8 cellular contexts compared by ENCODE assay signal in the genomic region with DNA sequence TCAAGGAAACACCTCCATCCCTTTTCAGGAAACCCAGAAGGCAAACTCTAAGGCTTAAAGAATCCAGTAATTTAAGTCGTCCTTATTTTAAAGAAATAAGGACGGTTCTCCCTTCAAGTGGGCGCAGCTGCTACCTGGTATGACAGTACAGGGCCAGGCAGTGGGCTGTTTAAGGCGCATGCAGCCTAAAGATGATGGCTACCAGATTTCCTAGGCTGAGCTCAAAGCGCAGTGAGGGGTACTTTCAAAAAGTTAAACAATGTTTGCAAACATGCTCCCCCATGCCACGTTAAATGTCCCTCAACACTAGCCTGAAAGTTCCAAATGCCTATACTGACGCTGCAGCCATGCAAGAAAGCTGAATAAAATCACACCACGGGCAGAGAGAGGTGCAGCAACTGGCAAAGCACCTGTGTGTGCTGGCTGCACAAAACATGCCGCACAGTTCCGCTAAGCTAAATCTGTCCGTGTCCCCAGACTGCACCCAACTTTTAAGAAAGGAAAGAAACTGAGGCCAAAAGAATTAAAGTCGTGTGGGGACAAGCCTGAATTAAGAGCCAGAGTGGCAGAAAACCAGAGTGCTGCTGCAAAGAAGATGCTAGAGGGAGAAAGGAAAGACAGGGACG. TPM values are rescaled to one million over a fixed set of nuclear protein-coding genes. Genes with fewer than 3 reads are reported as not detected.
DNase-seq lines count a peak whose midpoint lies in the region; ATAC-seq lines count a peak whose summit lies in the region.

No MANE protein-coding gene starts in this region.

- WGBS in mesodermal cell (ENCODE audit: insufficient coverage in 2 of 2), 2 experiments = 9 to 11% methylated on average over 9 to 11 of the region's 13 CpGs
- 4% methylated on average over 13 of the region's 13 CpGs for WGBS in urinary bladder

- peak overlapping the region; percentile 58 to 89 for H3K9ac ChIP-seq in duodenal mucosa (ENCODE audit: low read depth in 1 of 2, low read length in 2 of 2)

- ATAC-seq in GM18868 (IDR thresholded peaks at IDR 0.05; ENCODE audit: unreplicated experiment) (peak; percentile 31), HG03066 (IDR thresholded peaks at IDR 0.05; ENCODE audit: low read depth, unreplicated experiment) (peak; percentile 30)

- no peaks in the 10 kb centered on the region for H3K27me3 ChIP-seq in duodenal mucosa (ENCODE audit: control insufficient read depth in 1 of 2, insufficient read depth in 2 of 2, low read length in 2 of 2)

- DNase-seq in AG20443 (ENCODE audit: low spot score) (peak; percentile 11), SK-N-DZ (ENCODE audit: low spot score) (peak; percentile 12), cerebellum (ENCODE audit: low spot score) (no peak)

- H3K9me3 ChIP-seq in duodenal mucosa (ENCODE audit: control insufficient read depth in 1 of 2, low read length in 2 of 2) = no peaks in the 10 kb centered on the region
- H3K9me3 ChIP-seq in mesodermal cell (ENCODE audit: control insufficient read depth, low read length) = no peaks in the 10 kb centered on the region

- H3K27ac ChIP-seq in duodenal mucosa (ENCODE audit: low read depth, low read length) (peak overlapping the region; percentile 87), mesodermal cell (ENCODE audit: low read depth, low read length, severe bottlenecking) (peak overlapping the region; percentile 73), urinary bladder (ENCODE audit: low read depth) (peak overlapping the region; percentile 62)

- H3K4me1 ChIP-seq in duodenal mucosa (ENCODE audit: control insufficient read depth in 1 of 2, insufficient read depth in 2 of 2, low read length in 2 of 2) (peaks cover 6 to 18% of the 10 kb centered on the region in 2 donors), mesodermal cell (ENCODE audit: control insufficient read depth, insufficient read depth, low read length, poor library complexity, severe bottlenecking) (peaks cover 5% of the 10 kb centered on the region), urinary bladder (ENCODE audit: insufficient read depth) (no peaks in the 10 kb centered on the region)

- peaks cover 0 to 5% of the 10 kb centered on the region in 2 donors for H3K36me3 ChIP-seq in duodenal mucosa (ENCODE audit: control insufficient read depth in 1 of 2, insufficient read depth in 2 of 2, low read length in 2 of 2)
- peaks cover 3% of the 10 kb centered on the region for H3K36me3 ChIP-seq in mesodermal cell (ENCODE audit: control insufficient read depth, insufficient read depth, low read length)
- no peaks in the 10 kb centered on the region for H3K36me3 ChIP-seq in urinary bladder (ENCODE audit: insufficient read depth)

- H3K4me3 ChIP-seq in duodenal mucosa (ENCODE audit: low read depth in 1 of 2, low read length in 2 of 2) (peak overlapping the region; percentile 71 to 99), mesodermal cell (ENCODE audit: extremely low read depth, insufficient read depth, low read length, poor library complexity, severe bottlenecking) (peak overlapping the region; percentile 77), urinary bladder (ENCODE audit: low read depth, low read length) (peak overlapping the region; percentile 63)

RNA-seq across cellular contexts. Expression of a gene that starts 0.6 kb away (rescaled TPM):
- polyA plus RNA-seq in SK-N-DZ (2014; cell fraction: cytosol; rRNA removed) = 24.1 and 24.9 TPM in 2 replicates
- polyA plus RNA-seq in SK-N-DZ (2014; cell fraction: nucleus; rRNA removed) = 20.5 and 21.3 TPM in 2 replicates
- 21.8 TPM for polyA plus RNA-seq in mesodermal cell (2013, experiment 1 of 2)
- polyA plus RNA-seq in mesodermal cell (2013, experiment 2 of 2) = 25.1 TPM
- total RNA-seq in urinary bladder = 61.1 TPM
- 23.1 TPM for polyA plus RNA-seq in urinary bladder
- total RNA-seq in cerebellum = 36.6 TPM

RNA-seq across cellular contexts. Expression of a gene that starts 24.3 kb away (rescaled TPM):
- polyA plus RNA-seq in SK-N-DZ (2014; cell fraction: cytosol; rRNA removed) = 2.2 and 4.3 TPM in 2 replicates
- 2.4 and 6.0 TPM in 2 replicates for polyA plus RNA-seq in SK-N-DZ (2014; cell fraction: nucleus; rRNA removed)
- polyA plus RNA-seq in mesodermal cell (2013, experiment 1 of 2) = 24.5 TPM
- polyA plus RNA-seq in mesodermal cell (2013, experiment 2 of 2) = 23.6 TPM
- total RNA-seq in urinary bladder (21.5 TPM), cerebellum (7.7 TPM)
- polyA plus RNA-seq in urinary bladder = 22.3 TPM
